Comparison of ENCODE assay signal across 37 cellular contexts in genomic region chr7:65896279-65896678, GRCh38.
"Had no signal": no experiment of that assay in that cellular context is flagged by ENCODE, and none has a peak within 500 bp of the region (broad histone marks: within the 10 kb centered on the region; RNA-seq: fewer than 3 reads in every experiment).

No MANE protein-coding gene starts in this region.

- H3K27ac ChIP-seq: adrenal gland, body of pancreas, brain microvascular endothelial cell, cardiac muscle cell, VCaP had no signal

- H3K4me3 Mint-ChIP-seq: activated B cell treated with CpG ODN at 0.5 μM for 24 hours; activated CD4-positive, alpha-beta memory T cell treated with anti-CD3 and anti-CD28 coated beads for 36 hours; activated CD4-positive, alpha-beta T cell treated with anti-CD3 and anti-CD28 coated beads, Interleukin-2, amount 10 ng/mL, durations not matched to agents 24 days and 14 days; activated CD8-positive, alpha-beta T cell treated with anti-CD3 and anti-CD28 coated beads for 36 hours; activated naive CD4-positive, alpha-beta T cell treated with anti-CD3 and anti-CD28 coated beads for 36 hours; activated naive CD8-positive, alpha-beta T cell treated with anti-CD3 and anti-CD28 coated beads for 36 hours; activated T-cell treated with anti-CD3 and anti-CD28 coated beads, Interleukin-2, amount 50 U/mL, for 4 hours; activated T-cell treated with anti-CD3 and anti-CD28 coated beads, Interleukin-2, amount 50 U/mL, for 72 hours; activated T-helper 1 cell treated with anti-CD3 and anti-CD28 coated beads, Interleukin-12 subunit alpha, Interleukin-12 subunit beta, Interleukin-2, Interleukin-4 antibody, amounts not matched to agents 30 ng/mL and 10 ng/mL and 1 ng/mL, durations not matched to agents 14 hours and 24 hours and 36 hours; activated T-helper 17 cell treated with anti-CD3 and anti-CD28 coated beads, Interleukin-2, amount 50 U/mL, for 72 hours; T-helper 1 cell treated with Interleukin-12 subunit alpha and Interleukin-12 subunit beta and Interleukin-4 antibody, amounts not matched to agents 30 μg/mL and 1 μg/mL, for 36 hours; T-helper 2 cell treated with Interferon-gamma antibody and Interleukin-4, amounts not matched to agents 5 μg/mL and 100 μg/mL, for 36 hours had no signal

- H3K27ac Mint-ChIP-seq: activated B cell treated with CpG ODN at 0.5 μM for 24 hours; activated CD4-positive, alpha-beta memory T cell treated with anti-CD3 and anti-CD28 coated beads for 36 hours; activated CD4-positive, alpha-beta T cell treated with anti-CD3 and anti-CD28 coated beads, Interleukin-2, amount 10 ng/mL, durations not matched to agents 24 days and 14 days; activated CD8-positive, alpha-beta T cell treated with anti-CD3 and anti-CD28 coated beads for 36 hours; activated naive CD4-positive, alpha-beta T cell treated with anti-CD3 and anti-CD28 coated beads for 36 hours; activated naive CD4-positive, alpha-beta T cell treated with anti-CD3 and anti-CD28 coated beads, Interleukin-2, amount 50 U/mL, for 72 hours; activated naive CD8-positive, alpha-beta T cell treated with anti-CD3 and anti-CD28 coated beads for 36 hours; activated T-cell treated with anti-CD3 and anti-CD28 coated beads, Interleukin-2, amount 50 U/mL, for 72 hours; activated T-helper 1 cell treated with anti-CD3 and anti-CD28 coated beads, Interleukin-12 subunit alpha, Interleukin-12 subunit beta, Interleukin-2, Interleukin-4 antibody, amounts not matched to agents 30 ng/mL and 10 ng/mL and 1 ng/mL, durations not matched to agents 14 hours and 24 hours and 36 hours; activated T-helper 17 cell treated with anti-CD3 and anti-CD28 coated beads, Interleukin-2, amount 50 U/mL, for 72 hours; T-helper 1 cell treated with Interleukin-12 subunit alpha and Interleukin-12 subunit beta and Interleukin-4 antibody, amounts not matched to agents 30 μg/mL and 1 μg/mL, for 36 hours; T-helper 2 cell treated with Interferon-gamma antibody and Interleukin-4, amounts not matched to agents 5 μg/mL and 100 μg/mL, for 36 hours had no signal

- H3K4me3 ChIP-seq: adrenal gland, body of pancreas, cardiac muscle cell had no signal

- H3K4me1 Mint-ChIP-seq: activated T-helper 17 cell treated with anti-CD3 and anti-CD28 coated beads, Interleukin-2, amount 50 U/mL, for 72 hours had no signal

- H3K9me3 Mint-ChIP-seq: activated B cell treated with CpG ODN at 0.5 μM for 24 hours; activated naive CD4-positive, alpha-beta T cell treated with anti-CD3 and anti-CD28 coated beads for 36 hours had no signal

- H3K36me3 ChIP-seq: adrenal gland, brain microvascular endothelial cell, cardiac muscle cell had no signal

- H3K9me3 ChIP-seq: adrenal gland, body of pancreas had no signal

- H3K27me3 Mint-ChIP-seq: activated B cell treated with CpG ODN at 0.5 μM for 24 hours; activated CD4-positive, alpha-beta memory T cell treated with anti-CD3 and anti-CD28 coated beads for 36 hours; activated CD4-positive, alpha-beta T cell treated with anti-CD3 and anti-CD28 coated beads, Interleukin-2, amount 10 ng/mL, durations not matched to agents 24 days and 14 days; activated CD8-positive, alpha-beta T cell treated with anti-CD3 and anti-CD28 coated beads for 36 hours; activated naive CD8-positive, alpha-beta T cell treated with anti-CD3 and anti-CD28 coated beads for 36 hours; activated T-helper 17 cell treated with anti-CD3 and anti-CD28 coated beads, Interleukin-2, amount 50 U/mL, for 72 hours had no signal

- ATAC-seq: activated CD8-positive, alpha-beta T cell treated with anti-CD3 and anti-CD28 coated beads for 36 hours; activated naive CD4-positive, alpha-beta T cell treated with anti-CD3 and anti-CD28 coated beads, Interleukin-2, amount 50 U/mL, for 72 hours; activated T-cell treated with anti-CD3 and anti-CD28 coated beads, Interleukin-2, amount 50 U/mL, for 4 hours; activated T-cell treated with anti-CD3 and anti-CD28 coated beads, Interleukin-2, amount 50 U/mL, for 72 hours; activated T-helper 17 cell treated with anti-CD3 and anti-CD28 coated beads, Interleukin-2, amount 50 U/mL, for 72 hours; body of pancreas had no signal

- FAIRE-seq: astrocyte, bronchial epithelial cell had no signal

- H3K27me3 ChIP-seq: adrenal gland, body of pancreas, brain microvascular endothelial cell, cardiac muscle cell had no signal

- DNase-seq: activated B cell treated with CpG ODN at 0.5 μM for 24 hours; activated CD4-positive, alpha-beta memory T cell treated with anti-CD3 and anti-CD28 coated beads for 36 hours; activated CD4-positive, alpha-beta T cell treated with anti-CD3 and anti-CD28 coated beads for 4 hours; activated CD4-positive, alpha-beta T cell treated with anti-CD3 and anti-CD28 coated beads, Interleukin-2, amount 10 ng/mL, durations not matched to agents 24 days and 14 days; activated CD4-positive, alpha-beta T cell treated with anti-CD3 and anti-CD28 coated beads, Interleukin-2, amount 50 U/mL, for 1 hour; activated CD4-positive, alpha-beta T cell treated with anti-CD3 and anti-CD28 coated beads, Interleukin-2, amount 50 U/mL, for 4 hours; activated CD4-positive, CD25-positive, alpha-beta regulatory T cell treated with anti-CD3 and anti-CD28 coated beads, Interleukin-2, amount 50 U/mL, for 72 hours; activated CD8-positive, alpha-beta memory T cell treated with anti-CD3 and anti-CD28 coated beads, Interleukin-2, amount 50 U/mL, for 4 hours; activated CD8-positive, alpha-beta T cell treated with anti-CD3 and anti-CD28 coated beads for 36 hours; activated effector memory CD4-positive, alpha-beta T cell treated with anti-CD3 and anti-CD28 coated beads, Interleukin-2, amount 50 U/mL, for 16 hours; activated gamma-delta T cell treated with Interleukin-2 at 50 U/mL for 16 hours; activated naive CD4-positive, alpha-beta T cell; activated naive CD4-positive, alpha-beta T cell treated with anti-CD3 and anti-CD28 coated beads for 36 hours; activated naive CD4-positive, alpha-beta T cell treated with anti-CD3 and anti-CD28 coated beads, Interleukin-2, amount 50 U/mL, for 16 hours; activated naive CD8-positive, alpha-beta T cell treated with anti-CD3 and anti-CD28 coated beads for 36 hours; activated T-cell treated with anti-CD3 and anti-CD28 coated beads for 4 hours; activated T-cell treated with anti-CD3 and anti-CD28 coated beads, Interleukin-2, amount 50 U/mL, for 1 hour; activated T-cell treated with anti-CD3 and anti-CD28 coated beads, Interleukin-2, amount 50 U/mL, for 4 hours; activated T-cell treated with anti-CD3 and anti-CD28 coated beads, Interleukin-2, amount 50 U/mL, for 72 hours; adrenal gland; amniotic stem cell; aorta; body of pancreas; brain microvascular endothelial cell; caudate nucleus; T-helper 1 cell; T-helper 2 cell; T-helper 9 cell had no signal
